ENCODE assay signal across 19 cellular contexts in the genomic region with DNA sequence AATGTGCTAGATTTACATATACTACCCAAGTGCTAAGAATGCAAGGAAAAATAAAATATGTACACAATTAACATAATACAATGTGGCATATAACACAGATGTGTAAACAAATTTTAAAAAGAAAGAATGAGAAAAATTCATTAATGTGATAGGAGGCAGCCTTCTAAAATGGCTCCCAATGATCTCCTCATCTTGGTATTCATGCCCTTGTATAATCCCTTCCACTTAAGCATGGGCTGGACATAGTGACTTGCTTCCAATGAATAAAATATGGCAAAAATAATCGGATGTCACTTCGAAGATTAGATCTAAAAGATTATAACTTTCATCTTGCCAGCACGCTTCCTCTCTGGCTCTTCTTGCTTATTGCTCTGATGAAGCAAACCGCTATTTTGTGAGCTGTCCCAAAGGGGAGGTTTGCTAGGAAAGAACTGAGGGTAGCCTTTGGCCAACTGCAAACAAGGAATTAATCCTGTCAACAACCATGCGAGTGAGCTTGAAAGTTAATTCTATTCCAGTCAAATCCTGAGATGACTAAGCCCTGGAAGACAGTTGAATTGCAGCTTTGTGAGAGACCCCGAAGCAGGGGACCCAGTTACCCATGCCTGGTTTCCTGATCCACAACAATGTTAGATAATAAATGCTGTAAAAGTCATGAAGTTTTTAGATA. TPM values are rescaled to one million over a fixed set of nuclear protein-coding genes. Genes with fewer than 3 reads are reported as not detected.
DNase-seq lines count a peak whose midpoint lies in the region; TF ChIP-seq lines count a peak whose summit lies in the region.
"Had no signal": no experiment of that assay in that cellular context is flagged by ENCODE, and none has a peak within 500 bp of the region (broad histone marks: within the 10 kb centered on the region; RNA-seq: fewer than 3 reads in every experiment).

No MANE protein-coding gene starts in this region.

- intact Hi-C loops in PC-9 (cut with micrococcal nuclease; ENCODE audit: unreplicated experiment): no loop called here

- peaks cover 22% of the 10 kb centered on the region for H3F3A ChIP-seq in GM23248 (ENCODE audit: insufficient read depth)
- H3F3A ChIP-seq in PC-9 (ENCODE audit: insufficient read depth, low read depth): peaks cover 10% of the 10 kb centered on the region; the same call in 1 of the 2 replicates

- DNase-seq in GM23248 (peak; percentile 21), PC-9 (no peak), brain microvascular endothelial cell (no peak), skeletal muscle cell (ENCODE audit: low read depth) (peak; percentile 45), SW480 (ENCODE audit: low spot score) (no peak), NCI-H526 (lab: John Stamatoyannopoulos, UW) (no peak), OCI-M1 (lab: John Stamatoyannopoulos, UW) (no peak)
- DNase-seq in activated naive CD4-positive, alpha-beta T cell treated with anti-CD3 and anti-CD28 coated beads, Interleukin-2, amount 50 U/mL, for 16 hours: no peak
- DNase-seq: CD4-positive, alpha-beta T cell; DMS53; GOT3; NCI-H1417; NCI-H187; NCI-H2107; NCI-H510A treated with DMSO at 0.1 percent for 48 hours; Peyer's patch; Right ventricle myocardium superior; T-helper 1 cell had no signal

- H3K79me2 ChIP-seq in GM23248 (ENCODE audit: insufficient read depth): no peaks in the 10 kb centered on the region
- no peaks in the 10 kb centered on the region for H3K79me2 ChIP-seq in PC-9 (ENCODE audit: low read depth)

- H3K9me3 ChIP-seq in GM23248 (ENCODE audit: low read depth) (no peaks in the 10 kb centered on the region), PC-9 (ENCODE audit: insufficient read depth, low read depth) (no peaks in the 10 kb centered on the region)

- 79 to 87% methylated on average over 6 of the region's 6 CpGs for WGBS in GM23248 (ENCODE audit: low coverage in 1 of 2, low lambda C conversion rate in 2 of 2, missing lambda C conversion rate in 2 of 2), 2 experiments

- BruUV-seq in PC-9 (replicated peaks; lab: Mats Ljungman, UMichigan): no TSS peak

- H3K9me2 ChIP-seq in GM23248 (ENCODE audit: insufficient read depth) (no peaks in the 10 kb centered on the region), PC-9 (ENCODE audit: insufficient read depth) (no peaks in the 10 kb centered on the region)

- H3K4me3 ChIP-seq in GM23248 (peak overlapping the region; percentile 7; the same call in 1 of the 2 replicates), PC-9 (no peak overlapping the region), brain microvascular endothelial cell (ENCODE audit: low read depth, low read length) (no peak overlapping the region), skeletal muscle cell (ENCODE audit: low read depth, low read length) (no peak overlapping the region)
- H3K4me3 ChIP-seq: Peyer's patch had no signal

- H3K36me3 ChIP-seq in GM23248 (ENCODE audit: low read depth) (no peaks in the 10 kb centered on the region), PC-9 (ENCODE audit: low read depth) (no peaks in the 10 kb centered on the region), brain microvascular endothelial cell (replicated peaks) (no peaks in the 10 kb centered on the region)
- H3K36me3 ChIP-seq: Peyer's patch had no signal

- no peak overlapping the region for H3K9ac ChIP-seq in GM23248
- H3K9ac ChIP-seq: KMS-11 had no signal

- peak overlapping the region; percentile 50 for H3K4me2 ChIP-seq in GM23248 (ENCODE audit: unreplicated experiment)
- peak overlapping the region; percentile 64 for H3K4me2 ChIP-seq in PC-9
- H3K4me2 ChIP-seq: KMS-11 had no signal

- no peak for TF ChIP-seq CTCF in PC-9 (conservative IDR thresholded peaks at IDR 0.05)
- no peak for TF ChIP-seq CTCF in brain microvascular endothelial cell (IDR thresholded peaks at IDR 0.05; ENCODE audit: low read depth, low read length, missing control alignments)

- in situ Hi-C loops in GM23248 (cut with MboI) (no loop called here), brain microvascular endothelial cell (cut with HindIII; ENCODE audit: low pct_ligation_motif_present, low sequenced_read_pairs) (no loop called here)

- H2AFZ ChIP-seq in GM23248: no peak overlapping the region
- H2AFZ ChIP-seq in PC-9: no peak overlapping the region

- H3K4me1 ChIP-seq in GM23248 (ENCODE audit: insufficient read depth) (peaks cover 14% of the 10 kb centered on the region), PC-9 (replicated peaks; ENCODE audit: insufficient read depth) (peaks cover 13% of the 10 kb centered on the region)
- H3K4me1 ChIP-seq: Peyer's patch had no signal

- POLR2A ChIA-PET in PC-9 (lab: Charles Lee; ENCODE audit: unreplicated experiment): no interaction called here

- CTCF ChIA-PET in PC-9 (lab: Charles Lee): no interaction called here

- H3K27me3 ChIP-seq in GM23248 (replicated peaks; ENCODE audit: insufficient read depth) (no peaks in the 10 kb centered on the region), PC-9 (ENCODE audit: insufficient read depth, low read depth) (no peaks in the 10 kb centered on the region), brain microvascular endothelial cell (replicated peaks) (no peaks in the 10 kb centered on the region)
- H3K27me3 ChIP-seq: Peyer's patch had no signal

- H3K27ac ChIP-seq in GM23248 (peak overlapping the region; percentile 18; the same call in 1 of the 2 replicates), PC-9 (peak overlapping the region; percentile 69), brain microvascular endothelial cell (peak overlapping the region; percentile 15)
- H3K27ac ChIP-seq: KMS-11, Peyer's patch had no signal

- no peaks in the 10 kb centered on the region for H4K20me1 ChIP-seq in GM23248 (ENCODE audit: insufficient read depth)
- H4K20me1 ChIP-seq in PC-9 (ENCODE audit: insufficient read depth): no peaks in the 10 kb centered on the region

RNA-seq across cellular contexts. Expression of gene RNF141, which starts 10.1 kb away (rescaled TPM):
- 35.5 and 35.9 TPM in 2 replicates for total RNA-seq in GM23248 (2014; rRNA removed; shearing (Covaris generic))
- 46.9 and 48.6 TPM in 2 replicates for polyA plus RNA-seq in GM23248 (2016; fragmentation: Nextera tagmentation; extraction: Ambion mirVana)
- 33.7 and 36.8 TPM in 2 replicates for total RNA-seq in PC-9 (2021)

RNA-seq across cellular contexts. Expression of gene LYVE1, which starts 17.3 kb away (rescaled TPM):
- not detected in 2 replicates for total RNA-seq in GM23248 (2014; rRNA removed; shearing (Covaris generic))
- not detected in 2 replicates for polyA plus RNA-seq in GM23248 (2016; fragmentation: Nextera tagmentation; extraction: Ambion mirVana)
- total RNA-seq in PC-9 (2021): not detected in 2 replicates
- total RNA-seq: CD4-positive, alpha-beta T cell had no signal

Comparison
In these comparisons a context has a peak if more than half of its experiments do, and no peak if none do; other contexts are left out.
1. DNase-seq: peak in GM23248 (single experiment) and skeletal muscle cell (single experiment); none in PC-9 (0 of 2), brain microvascular endothelial cell (single experiment), SW480 (single experiment), NCI-H526 (0 of 2), activated naive CD4-positive, alpha-beta T cell treated with anti-CD3 and anti-CD28 coated beads, Interleukin-2, amount 50 U/mL, for 16 hours (single experiment) and OCI-M1 (single experiment).
2. H3K27ac ChIP-seq: peak in every context shown above with its lines; median percentile 69 in PC-9; 18 in GM23248; 15 in brain microvascular endothelial cell.